ENCODE assay signal across 1 cellular context in the genomic region with DNA sequence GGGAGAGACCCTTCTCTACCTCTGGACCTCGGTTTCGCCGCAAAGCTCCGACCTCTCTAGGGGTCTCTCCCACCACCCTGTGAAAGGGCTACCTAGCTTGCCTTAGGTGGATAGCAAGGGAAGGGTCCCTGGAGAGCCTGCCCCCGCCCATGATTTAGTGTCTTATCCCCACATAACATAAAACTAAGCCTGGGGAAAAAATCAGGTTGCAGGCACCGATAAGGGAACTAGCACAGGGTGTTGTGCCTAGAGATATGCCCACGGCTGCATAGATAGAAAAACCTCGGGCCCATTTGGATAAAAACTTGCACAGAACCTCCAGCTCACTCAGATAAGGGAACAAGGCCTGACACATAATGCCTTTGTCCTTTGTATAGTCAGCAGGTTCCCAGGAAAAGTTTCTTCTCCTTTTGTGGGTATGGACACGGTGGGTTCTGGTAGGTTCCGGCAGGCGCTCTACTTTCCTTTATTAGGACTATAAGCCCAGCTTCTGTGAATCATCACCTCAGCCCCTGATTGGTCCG.
TF ChIP-seq lines count a peak whose summit lies in the region.

No MANE protein-coding gene starts in this region.

TF ChIP-seq in K562, 482 proteins besides CTCF, POLR2A, EP300 and RAD21 (continued from another document and continues in another):
- TF ChIP-seq PKNOX1 (IDR thresholded peaks at IDR 0.05) (no peak), POLR2B (IDR thresholded peaks at IDR 0.05; ENCODE audit: low read depth, partially characterized antibody) (no peak), AFF1 (IDR thresholded peaks at IDR 0.05; ENCODE audit: low read depth in 1 of 2, partially characterized antibody in 2 of 2) (peak in 1 of 2 experiments; percentile 78), ATF3 (IDR thresholded peaks at IDR 0.05) (no peak), ATF3 (CRISPR knock-in tag; conservative IDR thresholded peaks at IDR 0.05) (peak; percentile 88), ZNF274 (IDR thresholded peaks at IDR 0.05; ENCODE audit: borderline replicate concordance, low read depth, low read length) (peak; percentile 66; the same call in 1 of the 2 replicates), SETDB1 (IDR thresholded peaks at IDR 0.05; ENCODE audit: low read length) (no peak), ZNF140 (CRISPR knock-in tag; IDR thresholded peaks at IDR 0.05) (no peak), CHCHD3 (CRISPR knock-in tag; IDR thresholded peaks at IDR 0.05) (no peak), XRCC5 (IDR thresholded peaks at IDR 0.05; ENCODE audit: low read depth, low read length) (no peak), RBM34 (IDR thresholded peaks at IDR 0.05; ENCODE audit: borderline replicate concordance, insufficient read depth, low read length) (no peak), NFIX (CRISPR knock-in tag; IDR thresholded peaks at IDR 0.05; ENCODE audit: low read depth) (no peak), ZNF785 (CRISPR knock-in tag; IDR thresholded peaks at IDR 0.05) (no peak), SOX6 (IDR thresholded peaks at IDR 0.05) (peak; percentile 97), MYC (IDR thresholded peaks at IDR 0.05; ENCODE audit: low read depth, low read length) (0 out of 2 replicates have a peak, but pooled peaks have one; percentile 5), MYC (CRISPR knock-in tag; IDR thresholded peaks at IDR 0.05; ENCODE audit: borderline replicate concordance, low read depth) (no peak), RBM15 (IDR thresholded peaks at IDR 0.05; ENCODE audit: insufficient read depth, low read length) (no peak), GABPB1 (CRISPR knock-in tag; IDR thresholded peaks at IDR 0.05) (no peak), YBX1 (IDR thresholded peaks at IDR 0.05) (no peak), SLC30A9 (CRISPR knock-in tag; IDR thresholded peaks at IDR 0.05) (no peak), RBM14 (IDR thresholded peaks at IDR 0.05; ENCODE audit: borderline replicate concordance, insufficient read depth, low read depth, low read length) (no peak), HCFC1 (IDR thresholded peaks at IDR 0.05; ENCODE audit: low read depth, low read length) (peak; percentile 8), ZNF395 (CRISPR knock-in tag; IDR thresholded peaks at IDR 0.05) (peak; percentile 97), TFAM (CRISPR knock-in tag; conservative IDR thresholded peaks at IDR 0.05) (no peak), SUPT5H (IDR thresholded peaks at IDR 0.05) (no peak), ZBTB12 (CRISPR knock-in tag; IDR thresholded peaks at IDR 0.05) (no peak), TSHZ1 (CRISPR knock-in tag; IDR thresholded peaks at IDR 0.05) (no peak), ZNF24 (IDR thresholded peaks at IDR 0.05) (no peak)
- TF ChIP-seq, protein P1, sequence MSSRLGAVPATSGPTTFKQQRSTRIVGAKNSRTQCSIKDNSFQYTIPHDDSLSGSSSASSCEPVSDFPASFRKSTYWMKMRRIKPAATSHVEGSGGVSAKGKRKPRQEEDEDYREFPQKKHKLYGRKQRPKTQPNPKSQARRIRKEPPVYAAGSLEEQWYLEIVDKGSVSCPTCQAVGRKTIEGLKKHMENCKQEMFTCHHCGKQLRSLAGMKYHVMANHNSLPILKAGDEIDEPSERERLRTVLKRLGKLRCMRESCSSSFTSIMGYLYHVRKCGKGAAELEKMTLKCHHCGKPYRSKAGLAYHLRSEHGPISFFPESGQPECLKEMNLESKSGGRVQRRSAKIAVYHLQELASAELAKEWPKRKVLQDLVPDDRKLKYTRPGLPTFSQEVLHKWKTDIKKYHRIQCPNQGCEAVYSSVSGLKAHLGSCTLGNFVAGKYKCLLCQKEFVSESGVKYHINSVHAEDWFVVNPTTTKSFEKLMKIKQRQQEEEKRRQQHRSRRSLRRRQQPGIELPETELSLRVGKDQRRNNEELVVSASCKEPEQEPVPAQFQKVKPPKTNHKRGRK (tag; IDR thresholded peaks at IDR 0.05) = no peak
- TF ChIP-seq, protein P2, sequence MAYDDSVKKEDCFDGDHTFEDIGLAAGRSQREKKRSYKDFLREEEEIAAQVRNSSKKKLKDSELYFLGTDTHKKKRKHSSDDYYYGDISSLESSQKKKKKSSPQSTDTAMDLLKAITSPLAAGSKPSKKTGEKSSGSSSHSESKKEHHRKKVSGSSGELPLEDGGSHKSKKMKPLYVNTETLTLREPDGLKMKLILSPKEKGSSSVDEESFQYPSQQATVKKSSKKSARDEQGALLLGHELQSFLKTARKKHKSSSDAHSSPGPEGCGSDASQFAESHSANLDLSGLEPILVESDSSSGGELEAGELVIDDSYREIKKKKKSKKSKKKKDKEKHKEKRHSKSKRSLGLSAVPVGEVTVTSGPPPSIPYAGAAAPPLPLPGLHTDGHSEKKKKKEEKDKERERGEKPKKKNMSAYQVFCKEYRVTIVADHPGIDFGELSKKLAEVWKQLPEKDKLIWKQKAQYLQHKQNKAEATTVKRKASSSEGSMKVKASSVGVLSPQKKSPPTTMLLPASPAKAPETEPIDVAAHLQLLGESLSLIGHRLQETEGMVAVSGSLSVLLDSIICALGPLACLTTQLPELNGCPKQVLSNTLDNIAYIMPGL (CRISPR knock-in tag; IDR thresholded peaks at IDR 0.05) = no peak
- TF ChIP-seq, protein P3, sequence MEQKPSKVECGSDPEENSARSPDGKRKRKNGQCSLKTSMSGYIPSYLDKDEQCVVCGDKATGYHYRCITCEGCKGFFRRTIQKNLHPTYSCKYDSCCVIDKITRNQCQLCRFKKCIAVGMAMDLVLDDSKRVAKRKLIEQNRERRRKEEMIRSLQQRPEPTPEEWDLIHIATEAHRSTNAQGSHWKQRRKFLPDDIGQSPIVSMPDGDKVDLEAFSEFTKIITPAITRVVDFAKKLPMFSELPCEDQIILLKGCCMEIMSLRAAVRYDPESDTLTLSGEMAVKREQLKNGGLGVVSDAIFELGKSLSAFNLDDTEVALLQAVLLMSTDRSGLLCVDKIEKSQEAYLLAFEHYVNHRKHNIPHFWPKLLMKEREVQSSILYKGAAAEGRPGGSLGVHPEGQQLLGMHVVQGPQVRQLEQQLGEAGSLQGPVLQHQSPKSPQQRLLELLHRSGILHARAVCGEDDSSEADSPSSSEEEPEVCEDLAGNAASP (IDR thresholded peaks at IDR 0.05) = no peak
- TF ChIP-seq, protein P4, sequence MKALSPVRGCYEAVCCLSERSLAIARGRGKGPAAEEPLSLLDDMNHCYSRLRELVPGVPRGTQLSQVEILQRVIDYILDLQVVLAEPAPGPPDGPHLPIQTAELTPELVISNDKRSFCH (CRISPR knock-in tag; IDR thresholded peaks at IDR 0.05) = no peak
- TF ChIP-seq, protein P4 (tag; IDR thresholded peaks at IDR 0.05) = peak; percentile 25; the same call in 1 of the 2 replicates
- TF ChIP-seq, protein P5, sequence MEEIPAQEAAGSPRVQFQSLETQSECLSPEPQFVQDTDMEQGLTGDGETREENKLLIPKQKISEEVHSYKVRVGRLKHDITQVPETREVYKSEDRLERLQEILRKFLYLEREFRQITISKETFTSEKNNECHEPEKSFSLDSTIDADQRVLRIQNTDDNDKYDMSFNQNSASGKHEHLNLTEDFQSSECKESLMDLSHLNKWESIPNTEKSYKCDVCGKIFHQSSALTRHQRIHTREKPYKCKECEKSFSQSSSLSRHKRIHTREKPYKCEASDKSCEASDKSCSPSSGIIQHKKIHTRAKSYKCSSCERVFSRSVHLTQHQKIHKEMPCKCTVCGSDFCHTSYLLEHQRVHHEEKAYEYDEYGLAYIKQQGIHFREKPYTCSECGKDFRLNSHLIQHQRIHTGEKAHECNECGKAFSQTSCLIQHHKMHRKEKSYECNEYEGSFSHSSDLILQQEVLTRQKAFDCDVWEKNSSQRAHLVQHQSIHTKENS (CRISPR knock-in tag; IDR thresholded peaks at IDR 0.05) = no peak
